ENCODE assay signal across 18 cellular contexts in genomic region chr13:30608364-30608763, GRCh38. TPM values are rescaled to one million over a fixed set of nuclear protein-coding genes. Genes with fewer than 3 reads are reported as not detected.
DNase-seq lines count a peak whose midpoint lies in the region; ATAC-seq, FAIRE-seq and TF ChIP-seq lines count a peak whose summit lies in the region.
"Had no signal": no experiment of that assay in that cellular context is flagged by ENCODE, and none has a peak within 500 bp of the region (broad histone marks: within the 10 kb centered on the region; RNA-seq: fewer than 3 reads in every experiment).

No MANE protein-coding gene starts in this region.

- no peaks in the 10 kb centered on the region for H3K36me3 Mint-ChIP-seq in activated T-cell treated with anti-CD3 and anti-CD28 coated beads, Interleukin-2, amount 50 U/mL, for 72 hours (ENCODE audit: insufficient read depth in 2 of 2)
- H3K36me3 Mint-ChIP-seq: stimulated activated memory B cell treated with anti-CD40 and anti-IgM and Interleukin-4, amounts not matched to agents 10 μg/mL and 1 μg/mL and 100 μg/mL, for 72 hours had no signal

- H3K4me1 Mint-ChIP-seq in activated T-cell treated with anti-CD3 and anti-CD28 coated beads, Interleukin-2, amount 50 U/mL, for 72 hours (ENCODE audit: low read depth) = peaks cover 22% of the 10 kb centered on the region

- peak overlapping the region; percentile 29 for H3K27ac Mint-ChIP-seq in activated T-cell treated with anti-CD3 and anti-CD28 coated beads, Interleukin-2, amount 50 U/mL, for 72 hours
- H3K27ac Mint-ChIP-seq: nephron progenitor cell, type B pancreatic cell had no signal

- H3K27ac ChIP-seq in OCI-LY3 (ENCODE audit: low read length) = no peak overlapping the region
- peak overlapping the region; percentile 38 for H3K27ac ChIP-seq in left ventricle myocardium inferior (replicated peaks)
- H3K27ac ChIP-seq: cardiac muscle cell, GM23248, SK-N-MC had no signal

- TF ChIP-seq POLR2A in GM12891 (IDR thresholded peaks at IDR 0.05; ENCODE audit: low read depth, low read length) = no peak

- H2AFZ ChIP-seq in OCI-LY3 (ENCODE audit: low read depth, low read length) = no peak overlapping the region
- H2AFZ ChIP-seq: GM23248 had no signal

- H3K9me3 Mint-ChIP-seq in activated T-cell treated with anti-CD3 and anti-CD28 coated beads, Interleukin-2, amount 50 U/mL, for 72 hours = no peaks in the 10 kb centered on the region
- H3K9me3 Mint-ChIP-seq: activated naive CD4-positive, alpha-beta T cell treated with anti-CD3 and anti-CD28 coated beads for 36 hours; stimulated activated memory B cell treated with anti-CD40 and anti-IgM and Interleukin-4, amounts not matched to agents 10 μg/mL and 1 μg/mL and 100 μg/mL, for 72 hours; type B pancreatic cell had no signal

- ATAC-seq in activated T-cell treated with anti-CD3 and anti-CD28 coated beads, Interleukin-2, amount 50 U/mL, for 72 hours (replicated peaks in 1 of 2) = no peak
- peak; percentile 85 for ATAC-seq in sciatic nerve

- no peak for FAIRE-seq in GM12891 (lab: Jason Lieb, UNC)
- FAIRE-seq: keratinocyte had no signal

- H3K9ac ChIP-seq in OCI-LY3 (ENCODE audit: low read length) = no peak overlapping the region
- H3K9ac ChIP-seq: GM23248 had no signal

- H3K4me3 ChIP-seq in OCI-LY3 (ENCODE audit: low read length) (peak overlapping the region; percentile 26), left ventricle myocardium inferior (no peak overlapping the region)
- H3K4me3 ChIP-seq: cardiac muscle cell, GM23248, SK-N-MC had no signal

- peaks cover 32% of the 10 kb centered on the region for H3K4me1 ChIP-seq in OCI-LY3 (ENCODE audit: low read length)
- H3K4me1 ChIP-seq in left ventricle myocardium inferior = peaks cover 9% of the 10 kb centered on the region

- TF ChIP-seq CTCF in OCI-LY3 (IDR thresholded peaks at IDR 0.05; ENCODE audit: low read depth, low read length) (no peak), left ventricle myocardium inferior (IDR thresholded peaks at IDR 0.05; ENCODE audit: borderline replicate concordance) (no peak)

- no peak for DNase-seq in activated T-cell treated with anti-CD3 and anti-CD28 coated beads, Interleukin-2, amount 50 U/mL, for 72 hours
- no peak for DNase-seq in activated T-cell treated with anti-CD3 and anti-CD28 coated beads, Interleukin-2, amount 50 U/mL, for 1 hour
- DNase-seq in left ventricle myocardium inferior (no peak), sciatic nerve (ENCODE audit: low spot score) (no peak), GM12891 (ENCODE audit: insufficient read length, low spot score) (no peak), amygdala (lab: John Stamatoyannopoulos, UW) (no peak), NCI-H187 (lab: John Stamatoyannopoulos, UW) (no peak)
- DNase-seq: COR-L47, GM23248, NCI-H345, nephron progenitor cell had no signal

- H3K27me3 ChIP-seq in OCI-LY3 (ENCODE audit: low read depth, low read length) (no peaks in the 10 kb centered on the region), left ventricle myocardium inferior (ENCODE audit: low read depth) (no peaks in the 10 kb centered on the region)
- H3K27me3 ChIP-seq: cardiac muscle cell had no signal

- peak overlapping the region; percentile 54 for H3K4me2 ChIP-seq in OCI-LY3 (ENCODE audit: low read length)

- H4K20me1 ChIP-seq in OCI-LY3 (ENCODE audit: insufficient read depth, low read length) = no peaks in the 10 kb centered on the region

- H3K79me2 ChIP-seq in OCI-LY3 (ENCODE audit: low read length) = no peaks in the 10 kb centered on the region

- intact Hi-C loops in left ventricle myocardium inferior (cut with micrococcal nuclease) = no loop called here
- intact Hi-C loops in sciatic nerve (cut with DNase I) = no loop called here

- no peaks in the 10 kb centered on the region for H3K9me3 ChIP-seq in OCI-LY3 (ENCODE audit: insufficient read depth, low read length)
- H3K9me3 ChIP-seq in left ventricle myocardium inferior (replicated peaks) = no peaks in the 10 kb centered on the region

- H3K27me3 Mint-ChIP-seq in activated T-cell treated with anti-CD3 and anti-CD28 coated beads, Interleukin-2, amount 50 U/mL, for 72 hours (ENCODE audit: low read depth) = no peaks in the 10 kb centered on the region
- H3K27me3 Mint-ChIP-seq: stimulated activated memory B cell treated with anti-CD40 and anti-IgM and Interleukin-4, amounts not matched to agents 10 μg/mL and 1 μg/mL and 100 μg/mL, for 72 hours; type B pancreatic cell had no signal

- no peaks in the 10 kb centered on the region for H3K36me3 ChIP-seq in OCI-LY3 (replicated peaks; ENCODE audit: low read depth, low read length)
- H3K36me3 ChIP-seq in left ventricle myocardium inferior = no peaks in the 10 kb centered on the region
- H3K36me3 ChIP-seq: cardiac muscle cell had no signal

- peak overlapping the region in 1 of 2 donors; percentile 58 for H3K4me3 Mint-ChIP-seq in activated T-cell treated with anti-CD3 and anti-CD28 coated beads, Interleukin-2, amount 50 U/mL, for 72 hours
- H3K4me3 Mint-ChIP-seq: activated naive CD4-positive, alpha-beta T cell treated with anti-CD3 and anti-CD28 coated beads for 36 hours; nephron progenitor cell; stimulated activated memory B cell treated with anti-CD40 and anti-IgM and Interleukin-4, amounts not matched to agents 10 μg/mL and 1 μg/mL and 100 μg/mL, for 72 hours; type B pancreatic cell had no signal

TF ChIP-seq in GM12891, 5 proteins besides CTCF, POLR2A, EP300 and RAD21:
- no peak for TF ChIP-seq POLR2AphosphoS5 (IDR thresholded peaks at IDR 0.05; ENCODE audit: low read depth, low read length)
- no peak for TF ChIP-seq SPI1 (IDR thresholded peaks at IDR 0.05; ENCODE audit: low read depth, low read length)
- no peak for TF ChIP-seq TAF1 (IDR thresholded peaks at IDR 0.05; ENCODE audit: low read depth, low read length)
- no peak for TF ChIP-seq PAX5 (IDR thresholded peaks at IDR 0.05; ENCODE audit: insufficient read depth, low read length, severe bottlenecking)

RNA-seq across cellular contexts. Expression of gene USPL1, which starts 9.4 kb away (rescaled TPM):
- total RNA-seq in activated T-cell treated with anti-CD3 and anti-CD28 coated beads, Interleukin-2, amount 50 U/mL, for 72 hours = 10 to 100 TPM; 17.8 to 18.2 TPM
- 9.1 TPM for total RNA-seq in left ventricle myocardium inferior
- total RNA-seq in sciatic nerve = 24.3 TPM
- 5.7 TPM for polyA plus RNA-seq in GM12891 (2012; ENCODE audit: low read depth, missing spikeins)
